In the genomic region with DNA sequence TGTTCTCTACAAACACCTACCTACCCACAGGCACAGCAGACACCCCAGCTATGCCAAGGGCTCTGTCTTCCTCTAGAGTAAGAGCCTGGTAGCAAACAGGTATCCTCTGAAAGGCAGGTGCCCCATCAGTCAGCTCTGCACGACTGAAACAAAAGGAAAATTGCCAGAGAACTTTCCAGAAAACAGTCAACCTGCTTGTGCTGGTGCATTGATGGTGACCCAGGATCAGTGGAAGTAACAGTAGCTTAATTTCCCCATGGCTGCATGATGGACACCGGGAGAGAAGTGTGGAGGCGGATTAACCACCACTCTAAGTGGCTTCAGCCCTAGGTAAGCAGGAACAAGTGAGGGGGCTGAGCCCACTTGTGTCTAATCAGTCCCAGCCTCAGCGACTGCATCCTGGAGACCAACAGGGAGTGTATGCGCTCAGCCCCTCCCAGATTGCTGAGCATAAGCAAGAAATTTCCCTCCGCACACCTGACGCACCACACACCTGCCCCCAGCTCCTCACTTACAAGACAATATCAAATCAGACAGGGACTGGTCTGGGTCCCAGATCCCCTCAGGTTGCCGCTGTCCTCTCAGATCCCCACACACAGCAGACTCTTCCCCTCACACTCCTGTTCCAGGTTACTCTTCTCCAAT, we compare ENCODE assay signal across 15 cellular contexts.
DNase-seq lines count a peak whose midpoint lies in the region; ATAC-seq and TF ChIP-seq lines count a peak whose summit lies in the region.
"Had no signal": no experiment of that assay in that cellular context is flagged by ENCODE, and none has a peak within 500 bp of the region (broad histone marks: within the 10 kb centered on the region; RNA-seq: fewer than 3 reads in every experiment).

No MANE protein-coding gene starts in this region.

- no peak overlapping the region for H3K4me2 ChIP-seq in Karpas-422 (ENCODE audit: low read depth, low read length, poor library complexity, severe bottlenecking)

- H3K27me3 Mint-ChIP-seq in activated T-cell treated with anti-CD3 and anti-CD28 coated beads, Interleukin-2, amount 50 U/mL, for 24 hours = no peaks in the 10 kb centered on the region
- no peaks in the 10 kb centered on the region for H3K27me3 Mint-ChIP-seq in CD8-positive, alpha-beta memory T cell
- no peaks in the 10 kb centered on the region for H3K27me3 Mint-ChIP-seq in T-helper 17 cell
- H3K27me3 Mint-ChIP-seq in osteocyte (ENCODE audit: unreplicated experiment) = peaks cover 5% of the 10 kb centered on the region

- peaks cover 91% of the 10 kb centered on the region for H3K4me1 Mint-ChIP-seq in activated T-cell treated with anti-CD3 and anti-CD28 coated beads, Interleukin-2, amount 50 U/mL, for 24 hours (ENCODE audit: low read depth)
- H3K4me1 Mint-ChIP-seq in CD8-positive, alpha-beta memory T cell = peaks cover 96 to 100% (median 98%) of the 10 kb centered on the region in 3 donors
- H3K4me1 Mint-ChIP-seq in T-helper 17 cell (peaks cover 67% of the 10 kb centered on the region), osteocyte (ENCODE audit: unreplicated experiment) (no peaks in the 10 kb centered on the region)

- no peak overlapping the region for H3K4me3 Mint-ChIP-seq in activated T-cell treated with anti-CD3 and anti-CD28 coated beads, Interleukin-2, amount 50 U/mL, for 24 hours
- peak overlapping the region; percentile 34 to 74 (median 49) for H3K4me3 Mint-ChIP-seq in CD8-positive, alpha-beta memory T cell
- H3K4me3 Mint-ChIP-seq in T-helper 17 cell (no peak overlapping the region), osteocyte (ENCODE audit: unreplicated experiment) (no peak overlapping the region)

- POLR2A ChIA-PET in CD8-positive, alpha-beta memory T cell (lab: Charles Lee) = interaction anchor here (0.8 kb wide), 1 partner anchor 29 kb away, joined by 3 read pairs; no protein-coding TSS in a partner anchor

- H3K9ac ChIP-seq in Karpas-422 (ENCODE audit: low read length) = no peak overlapping the region

- no peak for TF ChIP-seq CTCF in osteocyte (IDR thresholded peaks at IDR 0.05)

- H3K79me2 ChIP-seq in Karpas-422 (ENCODE audit: low read length) = no peaks in the 10 kb centered on the region

- H3K36me3 Mint-ChIP-seq in activated T-cell treated with anti-CD3 and anti-CD28 coated beads, Interleukin-2, amount 50 U/mL, for 24 hours (ENCODE audit: low read depth) = no peaks in the 10 kb centered on the region
- H3K36me3 Mint-ChIP-seq in CD8-positive, alpha-beta memory T cell = peaks cover 0 to 10% (median 0%) of the 10 kb centered on the region in 3 donors
- H3K36me3 Mint-ChIP-seq in T-helper 17 cell (ENCODE audit: low read depth) (no peaks in the 10 kb centered on the region), osteocyte (ENCODE audit: unreplicated experiment) (no peaks in the 10 kb centered on the region)

- H3K9me3 Mint-ChIP-seq in activated T-cell treated with anti-CD3 and anti-CD28 coated beads, Interleukin-2, amount 50 U/mL, for 24 hours = no peaks in the 10 kb centered on the region
- H3K9me3 Mint-ChIP-seq in CD8-positive, alpha-beta memory T cell = no peaks in the 10 kb centered on the region
- no peaks in the 10 kb centered on the region for H3K9me3 Mint-ChIP-seq in osteocyte (ENCODE audit: unreplicated experiment)

- H3K27me3 ChIP-seq in CD8-positive, alpha-beta memory T cell (ENCODE audit: insufficient read depth, low read length, poor library complexity, severe bottlenecking) = no peaks in the 10 kb centered on the region
- H3K27me3 ChIP-seq in Karpas-422 (ENCODE audit: low read length) = no peaks in the 10 kb centered on the region
- H3K27me3 ChIP-seq: BE2C had no signal

- H3K27ac ChIP-seq in CD8-positive, alpha-beta memory T cell (ENCODE audit: low read depth, low read length) = no peak overlapping the region
- H3K27ac ChIP-seq in Karpas-422 (ENCODE audit: low read length) = no peak overlapping the region

- no peaks in the 10 kb centered on the region for H3K9me2 ChIP-seq in Karpas-422 (replicated peaks; ENCODE audit: insufficient read depth, low read length)

- H3K27ac Mint-ChIP-seq in activated T-cell treated with anti-CD3 and anti-CD28 coated beads, Interleukin-2, amount 50 U/mL, for 24 hours = peak overlapping the region; percentile 67
- peak overlapping the region; percentile 75 to 97 (median 84) for H3K27ac Mint-ChIP-seq in CD8-positive, alpha-beta memory T cell
- H3K27ac Mint-ChIP-seq in T-helper 17 cell = peak overlapping the region; percentile 94
- no peak overlapping the region for H3K27ac Mint-ChIP-seq in osteocyte (ENCODE audit: unreplicated experiment)

- CTCF ChIA-PET in CD8-positive, alpha-beta memory T cell (lab: Charles Lee) = interaction anchor here (1.0 to 17.4 kb wide), 11 partner anchors 11 to 71 kb away, joined by 3 to 247 read pairs (median 6); no protein-coding TSS in a partner anchor

- no peak for ATAC-seq in T-helper 17 cell

- no peak overlapping the region for H2AFZ ChIP-seq in Karpas-422 (ENCODE audit: low read length)

- H3K36me3 ChIP-seq in CD8-positive, alpha-beta memory T cell (ENCODE audit: insufficient read depth, low read length) = no peaks in the 10 kb centered on the region
- no peaks in the 10 kb centered on the region for H3K36me3 ChIP-seq in Karpas-422 (ENCODE audit: insufficient read depth, low read length)
- H3K36me3 ChIP-seq: BE2C had no signal

- H3K4me1 ChIP-seq in CD8-positive, alpha-beta memory T cell (ENCODE audit: insufficient read depth, low read length) = peaks cover 70% of the 10 kb centered on the region
- peaks cover 95% of the 10 kb centered on the region for H3K4me1 ChIP-seq in Karpas-422 (ENCODE audit: low read length)
- H3K4me1 ChIP-seq: BE2C had no signal

- DNase-seq in activated T-cell treated with anti-CD3 and anti-CD28 coated beads, Interleukin-2, amount 50 U/mL, for 24 hours = no peak
- no peak for DNase-seq in activated T-cell treated with anti-CD3 and anti-CD28 coated beads for 4 hours
- DNase-seq in CD8-positive, alpha-beta memory T cell = no peak
- no peak for DNase-seq in T-helper 17 cell
- DNase-seq in osteocyte (ENCODE audit: extremely low spot score, unreplicated experiment) = peak; percentile 40
- no peak for DNase-seq in C1 segment of cervical spinal cord (lab: John Stamatoyannopoulos, UW)
- DNase-seq in SW 1271 (lab: John Stamatoyannopoulos, UW) = no peak
- DNase-seq in Karpas-422 = no peak
- DNase-seq: BE2C, HCEC 1CT, MV-4-11, NCI-H1436 treated with DMSO at 0.1 percent for 48 hours, NCI-H2081 treated with DMSO at 0.1 percent for 48 hours, NCI-H226, NCI-H69 had no signal

- H3K9me3 ChIP-seq in CD8-positive, alpha-beta memory T cell (ENCODE audit: low read length) = no peaks in the 10 kb centered on the region
- no peaks in the 10 kb centered on the region for H3K9me3 ChIP-seq in T-helper 17 cell (ENCODE audit: control insufficient read depth, low read length, poor library complexity, severe bottlenecking)
- no peaks in the 10 kb centered on the region for H3K9me3 ChIP-seq in Karpas-422 (ENCODE audit: low read length)
- H3K9me3 ChIP-seq: BE2C had no signal

- no peaks in the 10 kb centered on the region for H4K20me1 ChIP-seq in Karpas-422 (ENCODE audit: insufficient read depth, low read depth, low read length)

- no peak overlapping the region for H3K4me3 ChIP-seq in CD8-positive, alpha-beta memory T cell (ENCODE audit: low read length)
- no peak overlapping the region for H3K4me3 ChIP-seq in Karpas-422 (ENCODE audit: low read length)

Comparison
In these comparisons a context has a peak if more than half of its experiments do, and no peak if none do; other contexts are left out.
1. H3K4me3 Mint-ChIP-seq: peak in CD8-positive, alpha-beta memory T cell (7 of 7); none in activated T-cell treated with anti-CD3 and anti-CD28 coated beads, Interleukin-2, amount 50 U/mL, for 24 hours (single experiment), T-helper 17 cell (single experiment) and osteocyte (single experiment).